1 cellular context compared by ENCODE assay signal in the genomic region with DNA sequence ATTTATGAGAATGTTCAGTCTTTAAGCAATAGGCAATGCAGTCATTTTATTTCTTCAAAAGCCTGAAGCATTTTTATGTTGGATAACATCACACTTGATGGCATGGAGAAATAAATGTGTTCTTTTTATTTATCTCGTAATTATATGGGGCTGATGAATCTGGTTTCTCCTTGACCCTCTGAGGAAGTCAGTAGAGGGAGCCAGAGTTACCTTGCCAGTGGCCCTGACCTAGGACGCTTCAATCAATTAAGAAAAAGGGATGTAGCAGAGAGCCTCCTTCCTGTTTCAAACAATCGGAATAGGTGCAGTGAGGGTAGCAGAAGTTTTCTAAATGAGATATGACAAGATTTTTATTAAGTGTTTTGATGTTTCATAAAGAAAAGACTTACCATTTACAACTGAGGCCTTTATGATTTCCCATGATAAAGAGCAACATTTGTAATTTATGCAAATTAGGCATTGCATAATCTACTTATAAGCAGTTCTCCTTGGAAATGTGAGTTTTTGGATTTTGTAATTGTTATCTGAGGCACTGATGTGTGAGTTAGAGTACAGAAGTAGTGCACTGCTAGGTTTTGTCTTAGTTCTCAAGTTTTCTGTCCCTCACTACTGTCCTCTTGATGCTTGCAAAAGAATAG.
TF ChIP-seq lines count a peak whose summit lies in the region.

No MANE protein-coding gene starts in this region.

TF ChIP-seq in H1, 55 proteins besides CTCF, POLR2A, EP300 and RAD21:
- TF ChIP-seq, protein P1, sequence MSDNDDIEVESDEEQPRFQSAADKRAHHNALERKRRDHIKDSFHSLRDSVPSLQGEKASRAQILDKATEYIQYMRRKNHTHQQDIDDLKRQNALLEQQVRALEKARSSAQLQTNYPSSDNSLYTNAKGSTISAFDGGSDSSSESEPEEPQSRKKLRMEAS (IDR thresholded peaks at IDR 0.05): no peak
- TF ChIP-seq RNF2 (IDR thresholded peaks at IDR 0.05; ENCODE audit: borderline replicate concordance, low read depth, low read length, missing control alignments, poor library complexity, severe bottlenecking) (no peak), CEBPB (IDR thresholded peaks at IDR 0.05; ENCODE audit: low read depth, low read length) (peak; percentile 24; the same call in 1 of the 2 replicates), CBX8 (IDR thresholded peaks at IDR 0.05; ENCODE audit: borderline replicate concordance, low read depth, low read length) (no peak)
